In genomic region chr12:56117778-56118687, GRCh38 we compare ENCODE assay signal across 8 cellular contexts. TPM values are rescaled to one million over a fixed set of nuclear protein-coding genes. Genes with fewer than 3 reads are reported as not detected.
A peak's percentile ranks its signal among the peaks of the same experiment; 100 is the strongest.
DNase-seq lines count a peak whose midpoint lies in the region; ATAC-seq and TF ChIP-seq lines count a peak whose summit lies in the region.

ZC3H10 (plus strand) TSS chr12:56118266; CDS start chr12:56120563, 2,297 bp downstream.

- H3F3A ChIP-seq in OCI-LY1 (ENCODE audit: insufficient read depth, low read length): peaks cover 23% of the 10 kb centered on the region; the same call in 1 of the 2 replicates

- H3K4me1 ChIP-seq in OCI-LY1 (ENCODE audit: insufficient read depth, low read length, severe bottlenecking) (peaks cover 26% of the 10 kb centered on the region), mucosa of descending colon (ENCODE audit: low read depth) (peaks cover 16% of the 10 kb centered on the region)

- H2AFZ ChIP-seq in OCI-LY1 (ENCODE audit: low read length): no peak within 1 kb of the TSS

- H3K9me3 ChIP-seq in OCI-LY1 (ENCODE audit: low read length) (no peaks in the 10 kb centered on the region), mucosa of descending colon (no peaks in the 10 kb centered on the region)

- no peaks in the 10 kb centered on the region for H4K20me1 ChIP-seq in OCI-LY1 (ENCODE audit: insufficient read depth, low read length)

- no peaks in the 10 kb centered on the region for H3K27me3 ChIP-seq in OCI-LY1 (ENCODE audit: insufficient read depth, low read length)

- H3K79me2 ChIP-seq in OCI-LY1 (ENCODE audit: insufficient read depth, low read length): peaks cover 7% of the 10 kb centered on the region

- peak within 1 kb of the TSS; percentile 92 for H3K4me2 ChIP-seq in OCI-LY1 (ENCODE audit: low read length)

- H3K4me3 ChIP-seq in OCI-LY1 (ENCODE audit: low read depth, low read length, poor library complexity, severe bottlenecking) (peak within 1 kb of the TSS; percentile 95), mucosa of descending colon (peak within 1 kb of the TSS; percentile 44)

- DNase-seq in DMS 273 treated with DMSO at 0.1 percent for 48 hours (lab: John Stamatoyannopoulos, UW) (peak; percentile 99), HuH-7 (ENCODE audit: low spot score) (peak; percentile 85), activated T-cell treated with anti-CD3 and anti-CD28 coated beads for 24 hours (ENCODE audit: low read depth) (peak; percentile 99), epithelial cell of prostate (ENCODE audit: low read depth, low spot score) (peak; percentile 98), mucosa of descending colon (peak; percentile 97 to 100 (median 99))
- peak; percentile 97 for DNase-seq in stimulated activated CD8-positive, alpha-beta memory T cell treated with anti-CD3 and anti-CD28 coated beads, Interleukin-4, amount 100 ng/mL, for 24 hours (ENCODE audit: low read depth)

- H3K9ac ChIP-seq in OCI-LY1 (ENCODE audit: low read length): peak within 1 kb of the TSS; percentile 98

- TF ChIP-seq CTCF in OCI-LY1 (IDR thresholded peaks at IDR 0.05; ENCODE audit: low read length) (peak; percentile 46), mucosa of descending colon (IDR thresholded peaks at IDR 0.05) (no peak)

- H3K27ac ChIP-seq in OCI-LY1 (ENCODE audit: low read depth, low read length, poor library complexity, severe bottlenecking) (peak within 1 kb of the TSS; percentile 95), epithelial cell of prostate (peak within 1 kb of the TSS; percentile 93)

- ATAC-seq in GM21515 (IDR thresholded peaks at IDR 0.05; ENCODE audit: unreplicated experiment) (peak; percentile 82), mucosa of descending colon (peak; percentile 88)

- no peaks in the 10 kb centered on the region for H3K9me2 ChIP-seq in OCI-LY1 (ENCODE audit: low read depth, low read length)

- intact Hi-C loops in mucosa of descending colon (cut with DNase I, micrococcal nuclease): no loop called here

- peaks cover 37% of the 10 kb centered on the region for H3K36me3 ChIP-seq in OCI-LY1 (ENCODE audit: insufficient read depth, low read length)
- peaks cover 4% of the 10 kb centered on the region for H3K36me3 ChIP-seq in mucosa of descending colon (ENCODE audit: low read depth)

RNA-seq across cellular contexts. Expression of gene ZC3H10, which starts in this region (rescaled TPM):
- total RNA-seq in mucosa of descending colon: 10 to 100 TPM in 1 of 3 donors, 1 to 10 TPM in 2; 5.0 to 11.8 (median 5.4) TPM

Comparison
In these comparisons a context has a peak if more than half of its experiments do, and no peak if none do; other contexts are left out.
1. Peak in every context shown above with its lines: DNase-seq, ATAC-seq, H3K4me3 ChIP-seq and H3K27ac ChIP-seq.